In genomic region chr19:36837525-36837901, GRCh38 we compare ENCODE assay signal across 8 cellular contexts. TPM values are rescaled to one million over a fixed set of nuclear protein-coding genes. Genes with fewer than 3 reads are reported as not detected.
DNase-seq lines count a peak whose midpoint lies in the region; TF ChIP-seq lines count a peak whose summit lies in the region.

No MANE protein-coding gene starts in this region.

- TF ChIP-seq CTCF in foreskin fibroblast (IDR thresholded peaks at IDR 0.05; ENCODE audit: low read depth, low read length), result no peak

- peaks cover 7% of the 10 kb centered on the region for H3K36me3 ChIP-seq in NT2/D1 (ENCODE audit: insufficient read depth, insufficient read length, low read length)

- H3K4me1 ChIP-seq in NT2/D1 (ENCODE audit: insufficient read depth, insufficient read length), result no peaks in the 10 kb centered on the region

- peak overlapping the region; percentile 90 for H3K9ac ChIP-seq in NT2/D1 (ENCODE audit: insufficient read length, low read depth)

- H3K4me3 ChIP-seq in NT2/D1 (ENCODE audit: insufficient read length, low read depth), result peak overlapping the region; percentile 78
- H3K4me3 ChIP-seq in foreskin fibroblast (ENCODE audit: low read depth in 1 of 2, low read length in 2 of 2), result peak overlapping the region; percentile 73 to 96

- H3K9me3 ChIP-seq in NT2/D1 (ENCODE audit: insufficient read depth, low read length), result no peaks in the 10 kb centered on the region

- DNase-seq in Caki2 (ENCODE audit: low read depth) (peak; percentile 42), NT2/D1 (ENCODE audit: low read depth, low spot score) (no peak), foreskin fibroblast (no peak), pons (ENCODE audit: low spot score) (peak; percentile 4), NCI-H2196 treated with DMSO at 0.1 percent for 48 hours (lab: John Stamatoyannopoulos, UW; ENCODE audit: unreplicated experiment) (no peak), foreskin melanocyte (no peak)
- no peak for DNase-seq in stimulated activated CD4-positive, alpha-beta T cell treated with anti-CD3 and anti-CD28 coated beads, Interleukin-2, amount 100 ng/mL, for 24 hours
- DNase-seq in stimulated activated CD4-positive, alpha-beta T cell treated with anti-CD3 and anti-CD28 coated beads, Interleukin-1b, Interleukin-23, amount 100 ng/mL, for 48 hours, result no peak

- no peaks in the 10 kb centered on the region for H3K27me3 ChIP-seq in NT2/D1 (ENCODE audit: insufficient read depth, insufficient read length)

- in situ Hi-C loops in Caki2 (cut with HindIII; ENCODE audit: low pct_unique_long_range_greater_than_20kb, low sequenced_read_pairs), result no loop called here

RNA-seq across cellular contexts. Expression of gene ZNF790, which starts 0.7 kb away (rescaled TPM):
- 0.49 and 8.4 TPM in 2 replicates for total RNA-seq in Caki2 (2014; rRNA removed; shearing (Covaris generic); ENCODE audit: low replicate concordance)

RNA-seq across cellular contexts. Expression of gene ZNF345, which starts 13.2 kb away (rescaled TPM):
- total RNA-seq in Caki2 (2014; rRNA removed; shearing (Covaris generic); ENCODE audit: low replicate concordance), result 0.17 and 0.67 TPM in 2 replicates

Comparison
In these comparisons a context has a peak if more than half of its experiments do, and no peak if none do; other contexts are left out.
1. DNase-seq: peak in Caki2 (single experiment) and pons (single experiment); none in NT2/D1 (single experiment), foreskin fibroblast (0 of 2), stimulated activated CD4-positive, alpha-beta T cell treated with anti-CD3 and anti-CD28 coated beads, Interleukin-2, amount 100 ng/mL, for 24 hours (0 of 2), stimulated activated CD4-positive, alpha-beta T cell treated with anti-CD3 and anti-CD28 coated beads, Interleukin-1b, Interleukin-23, amount 100 ng/mL, for 48 hours (single experiment), NCI-H2196 treated with DMSO at 0.1 percent for 48 hours (single experiment) and foreskin melanocyte (single experiment).